In the genomic region with DNA sequence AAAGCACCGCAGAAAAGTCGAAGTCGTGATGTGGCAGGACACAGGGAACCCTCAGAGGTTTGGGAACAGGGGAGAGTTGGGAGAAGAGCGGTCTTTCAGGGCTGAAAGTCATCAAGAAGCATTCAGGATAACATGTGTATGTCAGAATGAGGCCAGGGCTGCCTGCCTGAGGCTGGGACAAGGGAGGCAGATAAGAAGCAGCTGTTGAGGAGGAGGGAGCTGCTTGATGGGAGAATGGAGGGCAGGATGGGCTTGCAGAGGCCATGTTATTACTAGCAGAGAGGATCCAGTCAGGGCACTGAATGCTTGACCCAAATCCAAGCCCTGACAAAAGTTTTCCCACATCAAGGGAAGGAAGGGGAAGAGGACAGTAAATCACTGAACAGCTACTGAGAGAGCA, we compare ENCODE assay signal across 19 cellular contexts.
"Had no signal": no experiment of that assay in that cellular context is flagged by ENCODE, and none has a peak within 500 bp of the region (broad histone marks: within the 10 kb centered on the region; RNA-seq: fewer than 3 reads in every experiment).

No MANE protein-coding gene starts in this region.

- ATAC-seq: activated CD8-positive, alpha-beta T cell treated with anti-CD3 and anti-CD28 coated beads, Interleukin-2, amount 10 ng/mL, durations not matched to agents 7 days and 5 days; mucosa of descending colon; naive thymus-derived CD4-positive, alpha-beta T cell; stimulated activated naive CD8-positive, alpha-beta T cell treated with anti-CD3 and anti-CD28 coated beads, Interleukin-15, Interleukin-2, amounts not matched to agents 100 U/mL and 50 U/mL, for 24 hours had no signal

- H3K4me3 ChIP-seq: mucosa of descending colon, right lobe of liver, SJCRH30, smooth muscle cell, thoracic aorta had no signal

- DNase-seq: activated B cell treated with CpG ODN at 0.5 μM for 24 hours; activated CD4-positive, alpha-beta T cell treated with anti-CD3 and anti-CD28 coated beads, Interleukin-2, amount 10 ng/mL, durations not matched to agents 24 days and 14 days; activated CD8-positive, alpha-beta memory T cell treated with anti-CD3 and anti-CD28 coated beads, Interleukin-2, amount 50 U/mL, for 4 hours; activated CD8-positive, alpha-beta T cell treated with anti-CD3 and anti-CD28 coated beads, Interleukin-2, amount 10 ng/mL, durations not matched to agents 7 days and 5 days; activated naive CD8-positive, alpha-beta T cell treated with anti-CD3 and anti-CD28 coated beads for 36 hours; mammary epithelial cell; mucosa of descending colon; naive thymus-derived CD4-positive, alpha-beta T cell; nucleus accumbens; right lobe of liver; SJCRH30; stimulated activated CD4-positive, alpha-beta T cell treated with anti-CD3 and anti-CD28 coated beads, Interleukin-4, amount 100 ng/mL, for 4 hours; stimulated activated CD8-positive, alpha-beta memory T cell treated with anti-CD3 and anti-CD28 coated beads, Interleukin-4, amount 100 ng/mL, for 48 hours; stimulated activated naive CD8-positive, alpha-beta T cell treated with anti-CD3 and anti-CD28 coated beads, Interleukin-15, Interleukin-2, amounts not matched to agents 100 U/mL and 50 U/mL, for 24 hours; T-helper 2 cell had no signal

- H3K27ac ChIP-seq: epithelial cell of prostate, right lobe of liver, SJCRH30, thoracic aorta had no signal

- H3K4me1 Mint-ChIP-seq: activated CD4-positive, alpha-beta T cell treated with anti-CD3 and anti-CD28 coated beads, Interleukin-2, amount 10 ng/mL, durations not matched to agents 24 days and 14 days had no signal

- H3K27ac Mint-ChIP-seq: activated B cell treated with CpG ODN at 0.5 μM for 24 hours; activated CD4-positive, alpha-beta T cell treated with anti-CD3 and anti-CD28 coated beads, Interleukin-2, amount 10 ng/mL, durations not matched to agents 24 days and 14 days; activated CD8-positive, alpha-beta T cell treated with anti-CD3 and anti-CD28 coated beads, Interleukin-2, amount 10 ng/mL, durations not matched to agents 7 days and 5 days; activated naive CD8-positive, alpha-beta T cell treated with anti-CD3 and anti-CD28 coated beads for 36 hours; naive thymus-derived CD4-positive, alpha-beta T cell had no signal

- H3K9me3 Mint-ChIP-seq: activated B cell treated with CpG ODN at 0.5 μM for 24 hours; activated CD4-positive, alpha-beta T cell treated with anti-CD3 and anti-CD28 coated beads, Interleukin-2, amount 10 ng/mL, durations not matched to agents 24 days and 14 days; activated naive CD8-positive, alpha-beta T cell treated with anti-CD3 and anti-CD28 coated beads for 36 hours had no signal

- H3K4me3 Mint-ChIP-seq: activated B cell treated with CpG ODN at 0.5 μM for 24 hours; activated CD4-positive, alpha-beta T cell treated with anti-CD3 and anti-CD28 coated beads, Interleukin-2, amount 10 ng/mL, durations not matched to agents 24 days and 14 days; activated CD8-positive, alpha-beta T cell treated with anti-CD3 and anti-CD28 coated beads, Interleukin-2, amount 10 ng/mL, durations not matched to agents 7 days and 5 days; activated naive CD8-positive, alpha-beta T cell treated with anti-CD3 and anti-CD28 coated beads for 36 hours; naive thymus-derived CD4-positive, alpha-beta T cell had no signal

- H3K36me3 ChIP-seq: right lobe of liver, SJCRH30, thoracic aorta had no signal

- H3K4me1 ChIP-seq: right lobe of liver, SJCRH30 had no signal

- H3K36me3 Mint-ChIP-seq: activated naive CD8-positive, alpha-beta T cell treated with anti-CD3 and anti-CD28 coated beads for 36 hours; naive thymus-derived CD4-positive, alpha-beta T cell had no signal

- H3K9me3 ChIP-seq: mucosa of descending colon, right lobe of liver, SJCRH30, thoracic aorta had no signal

- H3K27me3 Mint-ChIP-seq: progenitor cell of endocrine pancreas had no signal

- H3K27me3 ChIP-seq: right lobe of liver, SJCRH30 had no signal
